In the genomic region with DNA sequence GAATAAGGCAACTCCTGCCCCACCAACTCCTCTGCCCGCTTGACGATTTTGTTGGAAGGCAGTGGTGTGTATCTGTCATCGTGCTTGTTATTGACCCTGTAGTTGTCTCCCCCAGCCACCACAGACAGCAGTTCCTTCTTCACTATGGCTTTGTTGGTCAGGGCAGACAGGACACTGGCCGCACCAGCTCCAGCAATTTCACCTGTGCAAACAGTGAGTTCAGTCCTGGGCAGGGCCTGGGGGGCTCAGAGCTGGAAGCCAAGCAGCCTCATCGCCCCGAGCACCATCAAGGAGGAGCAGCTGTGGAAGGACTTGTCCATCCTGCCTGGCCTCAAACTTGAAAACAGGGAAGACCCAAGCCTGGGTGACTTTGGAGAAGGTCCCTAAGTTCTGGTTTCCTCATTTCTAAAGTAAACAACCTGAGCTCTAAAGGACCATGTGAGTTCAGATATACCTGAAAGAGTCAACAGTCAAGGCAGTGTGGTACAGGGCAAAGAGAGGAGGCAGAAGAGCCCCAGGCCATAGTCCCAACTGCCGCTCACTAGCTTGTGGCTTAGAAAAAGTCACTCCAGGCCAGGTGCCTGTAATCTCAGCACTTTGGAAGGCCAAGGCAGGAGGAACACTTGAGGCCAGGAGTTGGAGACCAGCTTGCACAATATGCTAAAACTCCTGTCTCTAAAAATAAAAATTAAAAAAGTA, we compare ENCODE assay signal across 1 cellular context.
TF ChIP-seq lines count a peak whose summit lies in the region.

No MANE protein-coding gene starts in this region.

TF ChIP-seq in H1, 55 proteins besides CTCF, POLR2A, EP300 and RAD21:
- no peak for TF ChIP-seq SAP30 (IDR thresholded peaks at IDR 0.05; ENCODE audit: insufficient read depth, insufficient replicate concordance, low read length)
- TF ChIP-seq TBP (IDR thresholded peaks at IDR 0.05; ENCODE audit: low read depth, low read length) = no peak
- TF ChIP-seq FOSL1 (IDR thresholded peaks at IDR 0.05; ENCODE audit: insufficient read depth, low read depth, low read length) = no peak
- TF ChIP-seq KDM1A (IDR thresholded peaks at IDR 0.05; ENCODE audit: borderline replicate concordance, low read length) = no peak
- no peak for TF ChIP-seq BACH1 (IDR thresholded peaks at IDR 0.05; ENCODE audit: low read length)
- no peak for TF ChIP-seq CEBPB (IDR thresholded peaks at IDR 0.05; ENCODE audit: low read depth, low read length)
- no peak for TF ChIP-seq CHD1 (IDR thresholded peaks at IDR 0.05; ENCODE audit: low read depth, low read length)
- TF ChIP-seq EGR1 (IDR thresholded peaks at IDR 0.05; ENCODE audit: borderline replicate concordance, low read depth, low read length) = no peak
- no peak for TF ChIP-seq TAF1 (IDR thresholded peaks at IDR 0.05; ENCODE audit: low read depth, low read length)
- TF ChIP-seq CBX5 (IDR thresholded peaks at IDR 0.05; ENCODE audit: low read depth, low read length) = no peak
- no peak for TF ChIP-seq TCF12 (IDR thresholded peaks at IDR 0.05; ENCODE audit: low read depth, low read length)
- no peak for TF ChIP-seq NRF1 (IDR thresholded peaks at IDR 0.05; ENCODE audit: low read depth, low read length)
